22 cellular contexts compared by ENCODE assay signal in genomic region chr6:17298257-17298656, GRCh38.
"Had no signal": no experiment of that assay in that cellular context is flagged by ENCODE, and none has a peak within 500 bp of the region (broad histone marks: within the 10 kb centered on the region; RNA-seq: fewer than 3 reads in every experiment).

No MANE protein-coding gene starts in this region.

- H3K4me3 ChIP-seq: esophagus squamous epithelium, left lung, lung, right lobe of liver, spleen, thoracic aorta, transverse colon had no signal

- H3K4me3 Mint-ChIP-seq: nephron; stimulated activated memory B cell treated with anti-CD40 and anti-IgM and Interleukin-4, amounts not matched to agents 10 μg/mL and 1 μg/mL and 100 μg/mL, for 72 hours; stimulated activated naive CD8-positive, alpha-beta T cell treated with anti-CD3 and anti-CD28 coated beads, Interleukin-15, amount 100 ng/mL, for 72 hours had no signal

- FAIRE-seq: colon had no signal

- H3K27me3 ChIP-seq: esophagus squamous epithelium, left lung, right lobe of liver, transverse colon had no signal

- H3K27ac Mint-ChIP-seq: naive B cell; stimulated activated memory B cell treated with anti-CD40 and anti-IgM and Interleukin-4, amounts not matched to agents 10 μg/mL and 1 μg/mL and 100 μg/mL, for 72 hours; stimulated activated naive CD8-positive, alpha-beta T cell treated with anti-CD3 and anti-CD28 coated beads, Interleukin-15, amount 100 ng/mL, for 72 hours had no signal

- H3K27ac ChIP-seq: left lung, right lobe of liver, thoracic aorta, transverse colon had no signal

- H3K36me3 ChIP-seq: esophagus squamous epithelium, left lung, right lobe of liver, spleen, thoracic aorta, transverse colon had no signal

- H3K36me3 Mint-ChIP-seq: naive B cell; stimulated activated memory B cell treated with anti-CD40 and anti-IgM and Interleukin-4, amounts not matched to agents 10 μg/mL and 1 μg/mL and 100 μg/mL, for 72 hours had no signal

- ATAC-seq: left lung; right lobe of liver; stimulated activated memory B cell treated with anti-CD40 and anti-IgM and Interleukin-4, amounts not matched to agents 10 μg/mL and 1 μg/mL and 100 μg/mL, for 72 hours; stimulated activated naive CD8-positive, alpha-beta T cell treated with anti-CD3 and anti-CD28 coated beads, Interleukin-15, amount 100 ng/mL, for 72 hours had no signal

- H3K9me3 Mint-ChIP-seq: nephron; stimulated activated naive CD8-positive, alpha-beta T cell treated with anti-CD3 and anti-CD28 coated beads, Interleukin-15, amount 100 ng/mL, for 72 hours had no signal

- H3K4me1 ChIP-seq: esophagus squamous epithelium, left lung, right lobe of liver, spleen, transverse colon had no signal

- H3K4me1 Mint-ChIP-seq: naive B cell; stimulated activated memory B cell treated with anti-CD40 and anti-IgM and Interleukin-4, amounts not matched to agents 10 μg/mL and 1 μg/mL and 100 μg/mL, for 72 hours; stimulated activated naive CD8-positive, alpha-beta T cell treated with anti-CD3 and anti-CD28 coated beads, Interleukin-15, amount 100 ng/mL, for 72 hours had no signal

- H3K9me3 ChIP-seq: esophagus squamous epithelium, left lung, right lobe of liver, spleen, thoracic aorta, transverse colon had no signal

- DNase-seq: cerebellar nuclear complex; dermis blood vessel endothelial cell; esophagus squamous epithelium; foreskin fibroblast; hypothalamus; islet precursor cell; left lung; mesenchymal stem cell; naive B cell; right lobe of liver; spleen; stimulated activated CD4-positive, alpha-beta T cell treated with anti-CD3 and anti-CD28 coated beads, Interleukin-15, amount 100 ng/mL, for 24 hours; stimulated activated CD4-positive, alpha-beta T cell treated with anti-CD3 and anti-CD28 coated beads, Interleukin-1b, Interleukin-23, amount 100 ng/mL, for 48 hours; stimulated activated CD4-positive, alpha-beta T cell treated with anti-CD3 and anti-CD28 coated beads, Interleukin-4, amount 100 ng/mL, for 24 hours; stimulated activated naive CD8-positive, alpha-beta T cell treated with anti-CD3 and anti-CD28 coated beads, Interleukin-15, amount 100 ng/mL, for 72 hours; substantia nigra; transverse colon had no signal
